In the genomic region with DNA sequence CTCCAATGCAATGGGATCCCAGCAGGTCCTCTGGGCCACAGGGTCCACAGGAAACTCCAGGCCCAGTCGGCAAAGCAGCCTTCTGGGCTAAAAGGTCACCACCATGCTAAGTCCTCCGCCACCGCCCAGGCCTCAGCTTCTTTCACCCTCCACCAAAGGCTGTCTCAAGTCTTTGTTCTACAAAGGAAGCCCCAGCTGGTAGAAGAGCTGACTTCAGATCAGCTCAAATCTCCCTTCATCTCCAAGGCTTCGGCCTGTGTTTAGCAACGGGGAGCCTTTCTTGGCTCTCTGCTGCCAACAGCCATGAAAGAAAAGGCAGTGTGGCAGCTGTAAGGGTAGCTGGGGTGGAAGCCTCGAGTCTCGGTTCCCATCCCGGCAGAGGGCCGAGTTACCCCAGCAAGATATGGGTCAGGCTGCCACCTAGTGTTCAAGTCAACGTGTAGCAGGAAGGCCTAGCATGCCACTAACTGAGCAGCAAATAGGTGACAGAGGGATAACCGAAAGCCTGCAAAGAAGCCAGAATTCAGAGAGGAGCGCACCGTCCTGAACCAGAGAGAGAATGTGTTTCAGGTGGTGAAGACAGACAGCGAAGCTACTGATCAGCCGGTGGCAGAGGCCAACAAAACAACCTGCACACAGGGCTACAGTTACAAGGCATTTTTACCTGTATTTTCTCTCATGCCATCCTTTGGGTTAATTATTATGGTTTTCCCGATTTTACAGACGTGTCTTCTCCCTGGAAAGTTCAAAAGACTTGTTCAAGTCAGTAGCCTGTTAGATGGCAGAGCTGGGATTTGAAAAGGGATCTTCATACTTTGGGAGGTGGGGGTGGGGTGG, we compare ENCODE assay signal across 8 cellular contexts. TPM values are rescaled to one million over a fixed set of nuclear protein-coding genes. Genes with fewer than 3 reads are reported as not detected.
DNase-seq lines count a peak whose midpoint lies in the region; ATAC-seq, FAIRE-seq and TF ChIP-seq lines count a peak whose summit lies in the region.

No MANE protein-coding gene starts in this region.

- H3K9me3 Mint-ChIP-seq in activated B cell treated with CpG ODN at 0.5 μM for 24 hours = no peaks in the 10 kb centered on the region

- BruUV-seq in HepG2 (replicated peaks; lab: Mats Ljungman, UMichigan) = no TSS peak

- POLR2A ChIA-PET in activated B cell treated with CpG ODN at 0.5 μM for 24 hours (lab: Charles Lee) = no interaction called here
- POLR2A ChIA-PET in HepG2 (lab: Yijun Ruan, JAX) = no interaction called here

- intact Hi-C loops in activated B cell treated with CpG ODN at 0.5 μM for 24 hours (cut with micrococcal nuclease) = loop anchor here (1.0 to 2.0 kb wide), 4 partner anchors 18 to 389 kb away; no protein-coding TSS in a partner anchor
- intact Hi-C loops in HepG2 (cut with micrococcal nuclease; ENCODE audit: unreplicated experiment) = loop anchor here (1.0 kb wide), 1 partner anchor 42 kb away; no protein-coding TSS in a partner anchor

- TF ChIP-seq RAD21 in HepG2 (CRISPR knock-in tag; IDR thresholded peaks at IDR 0.05) = peak; percentile 64

- no peaks in the 10 kb centered on the region for H4K20me1 ChIP-seq in HepG2 (ENCODE audit: insufficient read depth, low read length)

- H3K4me3 Mint-ChIP-seq in activated B cell treated with CpG ODN at 0.5 μM for 24 hours = no peak overlapping the region

- H3K4me3 ChIP-seq in HepG2 (replicated peaks in 1 of 3; ENCODE audit: insufficient read depth in 1 of 3, low read depth in 2 of 3, low read length in 3 of 3) = no peak overlapping the region

- H3K9ac ChIP-seq in HepG2 (ENCODE audit: insufficient read depth, low read depth, low read length) = no peak overlapping the region

- no peak overlapping the region for H3K27ac ChIP-seq in HepG2 (ENCODE audit: extremely low read length, insufficient read depth, low read length)

- H3K27me3 ChIP-seq in HepG2 (ENCODE audit: control insufficient read depth in 1 of 2, insufficient read depth in 2 of 2, low read length in 2 of 2) = peaks cover 0 to 4% of the 10 kb centered on the region in 2 experiments; a peak in 2 of 5 replicates

- TF ChIP-seq POLR2A in GM18505 (IDR thresholded peaks at IDR 0.05; ENCODE audit: borderline replicate concordance, extremely low read depth, insufficient read depth, insufficient read length) (no peak), HepG2 (IDR thresholded peaks at IDR 0.05; ENCODE audit: insufficient read depth in 1 of 2, low read depth in 2 of 2, low read length in 2 of 2) (no peak)

- H3K36me3 Mint-ChIP-seq in activated B cell treated with CpG ODN at 0.5 μM for 24 hours (ENCODE audit: low read depth) = no peaks in the 10 kb centered on the region

- no peak overlapping the region for H3K4me2 ChIP-seq in HepG2 (ENCODE audit: low read depth, low read length)

- no peaks in the 10 kb centered on the region for H3K9me3 ChIP-seq in HepG2 (ENCODE audit: low read length)

- peak; percentile 79 for ATAC-seq in GM18505 (IDR thresholded peaks at IDR 0.05; ENCODE audit: unreplicated experiment)
- ATAC-seq in HG02973 (IDR thresholded peaks at IDR 0.05; ENCODE audit: unreplicated experiment) = peak; percentile 77
- ATAC-seq in activated B cell treated with CpG ODN at 0.5 μM for 24 hours (ENCODE audit: low read depth) = peak; percentile 99
- peak; percentile 99 for ATAC-seq in HepG2

- no peaks in the 10 kb centered on the region for H3K4me1 ChIP-seq in HepG2 (ENCODE audit: insufficient read depth, low read length)

- TF ChIP-seq EP300 in HepG2 (IDR thresholded peaks at IDR 0.05; ENCODE audit: low read depth in 2 of 2, low read length in 2 of 2) = no peak
- no peak for TF ChIP-seq EP300 in HepG2 (CRISPR knock-in tag; IDR thresholded peaks at IDR 0.05; ENCODE audit: borderline replicate concordance)

- H3K4me1 Mint-ChIP-seq in activated B cell treated with CpG ODN at 0.5 μM for 24 hours = no peaks in the 10 kb centered on the region

- CTCF ChIA-PET in activated B cell treated with CpG ODN at 0.5 μM for 24 hours (lab: Charles Lee) (interaction anchor here (0.7 to 3.3 kb wide), 9 partner anchors 12 to 454 kb away, joined by 3 to 29 read pairs (median 4); no protein-coding TSS in a partner anchor), HepG2 (lab: Yijun Ruan, JAX; ENCODE audit: low intra/inter-chr PET ratio, low total read pairs) (interaction anchor here (0.8 to 1.9 kb wide), 3 partner anchors 42 to 388 kb away, joined by 4 to 12 read pairs (median 5); no protein-coding TSS in a partner anchor)

- H3K27me3 Mint-ChIP-seq in activated B cell treated with CpG ODN at 0.5 μM for 24 hours = peaks cover 26% of the 10 kb centered on the region

- peak; percentile 59 for FAIRE-seq in HepG2 (lab: Jason Lieb, UNC)

- in situ Hi-C loops in ACHN (cut with HindIII; ENCODE audit: low pct_ligation_motif_present, low pct_unique_long_range_greater_than_20kb, low sequenced_read_pairs) = no loop called here
- in situ Hi-C loops in HepG2 (cut with HindIII; ENCODE audit: extremely low pct_ligation_motif_present, low pct_unique_long_range_greater_than_20kb) = loop anchor here (10.0 kb wide), 2 partner anchors 256 to 386 kb away; no protein-coding TSS in a partner anchor

- TF ChIP-seq CTCF in activated B cell treated with CpG ODN at 0.5 μM for 24 hours (IDR thresholded peaks at IDR 0.05) (no peak), HepG2 (CRISPR knock-in tag; IDR thresholded peaks at IDR 0.05) (peak; percentile 88)

- 2% methylated on average over 12 of the region's 17 CpGs for WGBS in HepG2 (ENCODE audit: low lambda C conversion rate)

- no peaks in the 10 kb centered on the region for H3K36me3 ChIP-seq in HepG2 (replicated peaks in 1 of 2; ENCODE audit: control insufficient read depth in 1 of 2, insufficient read depth in 2 of 2, low read length in 2 of 2)

- DNase-seq in ACHN (peak; percentile 78), NCI-H2171 (lab: John Stamatoyannopoulos, UW) (peak; percentile 68), activated B cell treated with CpG ODN at 0.5 μM for 24 hours (peak; percentile 37), HepG2 (ENCODE audit: low spot score) (peak; percentile 54)
- peak; percentile 69 for DNase-seq in central memory CD4-positive, alpha-beta T cell
- DNase-seq in stimulated activated CD8-positive, alpha-beta memory T cell treated with anti-CD3 and anti-CD28 coated beads, Interleukin-12 subunit alpha, Interleukin-12 subunit beta, amount 100 ng/mL, for 1 hour (ENCODE audit: low read depth) = peak; percentile 50

- no peak overlapping the region for H2AFZ ChIP-seq in HepG2 (ENCODE audit: low read length)

- H3K27ac Mint-ChIP-seq in activated B cell treated with CpG ODN at 0.5 μM for 24 hours = no peak overlapping the region

- no peaks in the 10 kb centered on the region for H3K79me2 ChIP-seq in HepG2 (ENCODE audit: insufficient read depth, low read length)

TF ChIP-seq in HepG2, 621 proteins besides CTCF, POLR2A, EP300 and RAD21 (continues in another document):
- TF ChIP-seq, protein P1, sequence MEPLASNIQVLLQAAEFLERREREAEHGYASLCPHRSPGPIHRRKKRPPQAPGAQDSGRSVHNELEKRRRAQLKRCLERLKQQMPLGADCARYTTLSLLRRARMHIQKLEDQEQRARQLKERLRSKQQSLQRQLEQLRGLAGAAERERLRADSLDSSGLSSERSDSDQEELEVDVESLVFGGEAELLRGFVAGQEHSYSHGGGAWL (CRISPR knock-in tag; IDR thresholded peaks at IDR 0.05) = no peak
- TF ChIP-seq ZNF598 (CRISPR knock-in tag; IDR thresholded peaks at IDR 0.05; ENCODE audit: borderline replicate concordance) = no peak
- no peak for TF ChIP-seq ZNF550 (CRISPR knock-in tag; IDR thresholded peaks at IDR 0.05; ENCODE audit: borderline replicate concordance)
- TF ChIP-seq, protein P2, sequence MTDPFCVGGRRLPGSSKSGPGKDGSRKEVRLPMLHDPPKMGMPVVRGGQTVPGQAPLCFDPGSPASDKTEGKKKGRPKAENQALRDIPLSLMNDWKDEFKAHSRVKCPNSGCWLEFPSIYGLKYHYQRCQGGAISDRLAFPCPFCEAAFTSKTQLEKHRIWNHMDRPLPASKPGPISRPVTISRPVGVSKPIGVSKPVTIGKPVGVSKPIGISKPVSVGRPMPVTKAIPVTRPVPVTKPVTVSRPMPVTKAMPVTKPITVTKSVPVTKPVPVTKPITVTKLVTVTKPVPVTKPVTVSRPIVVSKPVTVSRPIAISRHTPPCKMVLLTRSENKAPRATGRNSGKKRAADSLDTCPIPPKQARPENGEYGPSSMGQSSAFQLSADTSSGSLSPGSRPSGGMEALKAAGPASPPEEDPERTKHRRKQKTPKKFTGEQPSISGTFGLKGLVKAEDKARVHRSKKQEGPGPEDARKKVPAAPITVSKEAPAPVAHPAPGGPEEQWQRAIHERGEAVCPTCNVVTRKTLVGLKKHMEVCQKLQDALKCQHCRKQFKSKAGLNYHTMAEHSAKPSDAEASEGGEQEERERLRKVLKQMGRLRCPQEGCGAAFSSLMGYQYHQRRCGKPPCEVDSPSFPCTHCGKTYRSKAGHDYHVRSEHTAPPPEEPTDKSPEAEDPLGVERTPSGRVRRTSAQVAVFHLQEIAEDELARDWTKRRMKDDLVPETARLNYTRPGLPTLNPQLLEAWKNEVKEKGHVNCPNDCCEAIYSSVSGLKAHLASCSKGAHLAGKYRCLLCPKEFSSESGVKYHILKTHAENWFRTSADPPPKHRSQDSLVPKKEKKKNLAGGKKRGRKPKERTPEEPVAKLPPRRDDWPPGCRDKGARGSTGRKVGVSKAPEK (CRISPR knock-in tag; IDR thresholded peaks at IDR 0.05; ENCODE audit: borderline replicate concordance) = no peak

RNA-seq across cellular contexts. Expression of a gene that starts 26.8 kb away (rescaled TPM):
- not detected in 2 replicates for total RNA-seq in activated B cell treated with CpG ODN at 0.5 μM for 24 hours
- total RNA-seq in HepG2 (2016; rRNA removed; fragmentation: Illumina TruSeq; extraction: Trizol) = not detected in 2 replicates
- not detected in 2 replicates for total RNA-seq in HepG2 (2016; cell fraction: cytosol; rRNA removed; fragmentation: Illumina TruSeq; extraction: Trizol; ENCODE audit: low read depth)
- not detected in 2 replicates for total RNA-seq in HepG2 (2016; cell fraction: insoluble cytoplasmic fraction; rRNA removed; fragmentation: Illumina TruSeq; extraction: Trizol)
- total RNA-seq in HepG2 (2016; cell fraction: membrane; rRNA removed; fragmentation: Illumina TruSeq; extraction: Trizol) = not detected in 2 replicates
- not detected in 2 replicates for total RNA-seq in HepG2 (2016; cell fraction: nucleus; rRNA removed; fragmentation: Illumina TruSeq; extraction: Trizol)
- polyA plus RNA-seq in HepG2 (2011; rRNA removed) = not detected in 2 replicates
- polyA plus RNA-seq in HepG2 (2011; cell fraction: cytosol; rRNA removed) = not detected in 2 replicates
- polyA plus RNA-seq in HepG2 (2011; cell fraction: nucleus; rRNA removed) = not detected in 2 replicates
- not detected in 2 replicates for polyA plus RNA-seq in HepG2 (2012)
- not detected in 2 replicates for polyA plus RNA-seq in HepG2 (2016; cell fraction: cytosol; fragmentation: Illumina TruSeq; extraction: Trizol; ENCODE audit: low read depth)
- not detected in 2 replicates for polyA plus RNA-seq in HepG2 (2016; cell fraction: insoluble cytoplasmic fraction; fragmentation: Illumina TruSeq; extraction: Trizol; ENCODE audit: low read depth)
- polyA plus RNA-seq in HepG2 (2016; cell fraction: membrane; fragmentation: Illumina TruSeq; extraction: Trizol; ENCODE audit: low read depth) = not detected in 2 replicates
- polyA plus RNA-seq in HepG2 (2016; cell fraction: nucleus; fragmentation: Illumina TruSeq; extraction: Trizol; ENCODE audit: insufficient read depth, low read depth) = not detected in 2 replicates
- not detected in 2 replicates for polyA minus RNA-seq in HepG2 (2011; rRNA and poly(A)+ RNA removed; ENCODE audit: low replicate concordance)
- polyA minus RNA-seq in HepG2 (2011; cell fraction: cytosol; rRNA and poly(A)+ RNA removed) = not detected in 2 replicates
- polyA minus RNA-seq in HepG2 (2011; cell fraction: nucleus; rRNA and poly(A)+ RNA removed) = not detected in 2 replicates
